Comparison of ENCODE assay signal across 15 cellular contexts in the genomic region with DNA sequence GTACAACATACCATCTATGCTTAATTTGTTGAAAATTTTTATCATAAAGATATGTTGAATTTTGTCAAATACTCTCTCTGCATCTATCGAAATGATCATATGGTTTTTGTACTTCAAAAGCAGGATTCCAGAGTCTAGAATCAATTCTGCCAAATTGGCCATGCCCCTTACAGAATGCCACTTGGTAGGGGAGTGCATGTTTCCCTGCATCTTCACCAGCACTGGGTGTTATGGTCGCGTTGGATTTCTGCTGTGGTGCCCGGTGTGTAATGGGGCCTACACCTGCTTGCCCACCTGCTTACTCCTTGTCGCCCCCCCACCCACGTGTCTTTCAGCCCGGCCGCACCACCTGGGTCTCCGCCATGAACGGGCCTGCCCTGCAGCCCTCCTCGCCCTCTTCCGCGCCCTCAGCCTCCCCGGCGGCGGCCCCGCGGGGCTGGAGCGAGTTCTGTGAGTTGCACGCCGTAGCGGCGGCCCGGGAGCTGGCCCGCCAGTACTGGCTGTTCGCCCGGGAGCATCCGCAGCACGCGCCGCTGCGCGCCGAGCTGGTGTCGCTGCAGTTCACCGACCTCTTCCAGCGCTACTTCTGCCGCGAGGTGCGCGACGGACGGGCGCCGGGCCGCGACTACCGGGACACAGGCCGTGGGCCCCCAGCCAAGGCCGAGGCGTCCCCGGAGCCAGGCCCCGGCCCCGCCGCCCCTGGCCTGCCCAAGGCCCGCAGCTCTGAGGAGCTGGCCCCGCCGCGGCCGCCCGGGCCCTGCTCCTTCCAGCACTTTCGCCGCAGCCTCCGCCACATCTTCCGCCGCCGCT. TPM values are rescaled to one million over a fixed set of nuclear protein-coding genes. Genes with fewer than 3 reads are reported as not detected.
A peak's percentile ranks its signal among the peaks of the same experiment; 100 is the strongest.
DNase-seq lines count a peak whose midpoint lies in the region; ATAC-seq and TF ChIP-seq lines count a peak whose summit lies in the region.
"Had no signal": no experiment of that assay in that cellular context is flagged by ENCODE, and none has a peak within 500 bp of the region (broad histone marks: within the 10 kb centered on the region; RNA-seq: fewer than 3 reads in every experiment).

No MANE protein-coding gene starts in this region.

- intact Hi-C loops in Right ventricle myocardium superior (cut with DNase I) (no loop called here), left ventricle myocardium superior (cut with micrococcal nuclease) (no loop called here), uterus (cut with DNase I; ENCODE audit: low total_unique reads) (no loop called here)

- H3K4me3 Mint-ChIP-seq in WTC11 = no peak overlapping the region
- H3K4me3 Mint-ChIP-seq: CD8-positive, alpha-beta memory T cell had no signal

- CTCF ChIA-PET in WTC11 (lab: Charles Lee) = interaction anchor here (0.5 to 1.3 kb wide), 2 partner anchors 33 to 39 kb away, joined by 3 to 4 read pairs; no protein-coding TSS in a partner anchor

- H3K4me1 Mint-ChIP-seq in WTC11 = peaks cover 40% of the 10 kb centered on the region

- no peaks in the 10 kb centered on the region for H3K9me3 ChIP-seq in mesenchymal stem cell (ENCODE audit: control insufficient read depth, low read length)
- H3K9me3 ChIP-seq in uterus = no peaks in the 10 kb centered on the region
- H3K9me3 ChIP-seq: BLaER1, Caco-2 had no signal

- H3K4me3 ChIP-seq in mesenchymal stem cell (ENCODE audit: insufficient read depth in 1 of 2, low read depth in 1 of 2, low read length in 2 of 2) (no peak overlapping the region), uterus (no peak overlapping the region)
- H3K4me3 ChIP-seq: BLaER1 had no signal

- no peak overlapping the region for H3K27ac ChIP-seq in mesenchymal stem cell (ENCODE audit: low read length, poor library complexity, severe bottlenecking)
- H3K27ac ChIP-seq in uterus = no peak overlapping the region
- H3K27ac ChIP-seq: 22Rv1, BLaER1 had no signal

- no peak overlapping the region for H3K27ac Mint-ChIP-seq in WTC11

- H2BK120ac ChIP-seq in mesenchymal stem cell (ENCODE audit: low read depth, low read length) = no peak overlapping the region

- H3K27me3 ChIP-seq in mesenchymal stem cell (ENCODE audit: control insufficient read depth in 1 of 2, insufficient read depth in 1 of 2, low read length in 2 of 2) (no peaks in the 10 kb centered on the region), uterus (no peaks in the 10 kb centered on the region)
- H3K27me3 ChIP-seq: BLaER1 had no signal

- no peak overlapping the region for H3K9ac ChIP-seq in mesenchymal stem cell (ENCODE audit: low read length)
- H3K9ac ChIP-seq: BLaER1 had no signal

- H2AK5ac ChIP-seq in mesenchymal stem cell (ENCODE audit: low read length, severe bottlenecking) = no peak overlapping the region

- peaks cover 43 to 49% of the 10 kb centered on the region in 2 experiments for H3K36me3 ChIP-seq in mesenchymal stem cell (ENCODE audit: control insufficient read depth in 1 of 2, insufficient read depth in 2 of 2, low read depth in 1 of 2, low read length in 2 of 2)
- no peaks in the 10 kb centered on the region for H3K36me3 ChIP-seq in uterus

- no peak overlapping the region for H3K14ac ChIP-seq in mesenchymal stem cell (ENCODE audit: low read length in 2 of 2)

- H4K8ac ChIP-seq in mesenchymal stem cell (ENCODE audit: low read length) = peak overlapping the region; percentile 38

- ATAC-seq in Right ventricle myocardium superior (ENCODE audit: poor library complexity) = no peak
- no peak for ATAC-seq in left ventricle myocardium superior
- ATAC-seq in WTC11 = peak; percentile 49; the same call in 1 of the 2 replicates

- TF ChIP-seq CTCF in WTC11 (IDR thresholded peaks at IDR 0.05) = no peak
- no peak for TF ChIP-seq CTCF in uterus (IDR thresholded peaks at IDR 0.05)

- H2AFZ ChIP-seq in mesenchymal stem cell (ENCODE audit: low read depth, low read length) = no peak overlapping the region

- H2BK5ac ChIP-seq in mesenchymal stem cell (ENCODE audit: low read depth, low read length, poor library complexity, severe bottlenecking) = no peak overlapping the region

- H3K36me3 Mint-ChIP-seq in WTC11 = peaks cover 19% of the 10 kb centered on the region

- no peaks in the 10 kb centered on the region for H3K27me3 Mint-ChIP-seq in WTC11 (ENCODE audit: low read depth)
- H3K27me3 Mint-ChIP-seq: CD8-positive, alpha-beta memory T cell had no signal

- no peaks in the 10 kb centered on the region for H3K79me1 ChIP-seq in mesenchymal stem cell (replicated peaks; ENCODE audit: low read length, poor library complexity, severe bottlenecking)

- no peak for TF ChIP-seq POLR2A in uterus (IDR thresholded peaks at IDR 0.05)

- no peak overlapping the region for H3K4me2 ChIP-seq in mesenchymal stem cell (ENCODE audit: low read length, poor library complexity, severe bottlenecking)
- H3K4me2 ChIP-seq: BLaER1 had no signal

- 98% methylated on average over 67 of the region's 67 CpGs for WGBS in mesenchymal stem cell

- H3K4me1 ChIP-seq in mesenchymal stem cell (ENCODE audit: control insufficient read depth, insufficient read depth, low read depth, low read length) (peaks cover 25% of the 10 kb centered on the region), uterus (no peaks in the 10 kb centered on the region)
- H3K4me1 ChIP-seq: Caco-2 had no signal

- DNase-seq in Right ventricle myocardium superior (peak; percentile 51), left ventricle myocardium superior (no peak), D341Med (ENCODE audit: low spot score) (peak; percentile 31), WTC11 (ENCODE audit: low spot score) (no peak), mesenchymal stem cell (no peak), uterus (no peak), HK-2 (ENCODE audit: unreplicated experiment) (no peak)
- no peak for DNase-seq in NK-92 treated with Interleukin-12 subunit alpha and Interleukin-12 subunit beta, amount 100 ng/mL, for 24 hours (lab: John Stamatoyannopoulos, UW)
- DNase-seq: AML-193; Caco-2; CD8-positive, alpha-beta memory T cell; DMS53; GF-D8 had no signal

- no peaks in the 10 kb centered on the region for H3K9me3 Mint-ChIP-seq in WTC11
- H3K9me3 Mint-ChIP-seq: CD8-positive, alpha-beta memory T cell had no signal

- no peak overlapping the region for H3K23ac ChIP-seq in mesenchymal stem cell (ENCODE audit: low read length in 2 of 2)

- H2BK15ac ChIP-seq in mesenchymal stem cell (ENCODE audit: low read depth, poor library complexity, severe bottlenecking) = no peak overlapping the region

- no peak overlapping the region for H2BK12ac ChIP-seq in mesenchymal stem cell (ENCODE audit: low read length in 2 of 2)

- H3K4ac ChIP-seq in mesenchymal stem cell (ENCODE audit: low read depth in 1 of 2, low read length in 2 of 2) = no peak overlapping the region

- no peak overlapping the region for H3K18ac ChIP-seq in mesenchymal stem cell (ENCODE audit: low read depth in 1 of 2, low read length in 2 of 2)

- POLR2A ChIA-PET in WTC11 (lab: Charles Lee) = no interaction called here

- no peak overlapping the region for H4K91ac ChIP-seq in mesenchymal stem cell (ENCODE audit: low read length)

TF ChIP-seq in WTC11, 78 proteins besides CTCF, POLR2A, EP300 and RAD21:
- TF ChIP-seq TP53 (CRISPR knock-in tag; IDR thresholded peaks at IDR 0.05) (no peak), IRF2 (CRISPR knock-in tag; IDR thresholded peaks at IDR 0.05; ENCODE audit: borderline replicate concordance, low read depth) (no peak), JUN (CRISPR knock-in tag; IDR thresholded peaks at IDR 0.05) (no peak), ZNF121 (CRISPR knock-in tag; IDR thresholded peaks at IDR 0.05) (no peak), ZNF671 (CRISPR knock-in tag; IDR thresholded peaks at IDR 0.05) (no peak), ZNF423 (CRISPR knock-in tag; IDR thresholded peaks at IDR 0.05) (no peak)
- TF ChIP-seq, protein P1, sequence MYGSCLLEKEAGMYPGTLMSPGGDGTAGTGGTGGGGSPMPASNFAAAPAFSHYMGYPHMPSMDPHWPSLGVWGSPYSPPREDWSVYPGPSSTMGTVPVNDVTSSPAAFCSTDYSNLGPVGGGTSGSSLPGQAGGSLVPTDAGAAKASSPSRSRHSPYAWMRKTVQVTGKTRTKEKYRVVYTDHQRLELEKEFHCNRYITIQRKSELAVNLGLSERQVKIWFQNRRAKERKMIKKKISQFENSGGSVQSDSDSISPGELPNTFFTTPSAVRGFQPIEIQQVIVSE (CRISPR knock-in tag; IDR thresholded peaks at IDR 0.05; ENCODE audit: borderline replicate concordance) = no peak
TF ChIP-seq in WTC11: peak in this region for 0.

RNA-seq across cellular contexts. Expression of gene SH2B3, which starts 12.3 kb away (rescaled TPM):
- 42.8 TPM for total RNA-seq in Right ventricle myocardium superior
- 45.1 TPM for total RNA-seq in left ventricle myocardium superior
- total RNA-seq in WTC11 (2021) = 20.5 to 31.8 TPM (median 20.7 TPM) in 3 replicates
- 50.8 TPM for polyA plus RNA-seq in mesenchymal stem cell (2013, experiment 1 of 2)
- polyA plus RNA-seq in mesenchymal stem cell (2013, experiment 2 of 2) = 50.3 TPM
- total RNA-seq in uterus = 10 to 100 TPM; 11.8 to 31.3 (median 21.8) TPM

RNA-seq across cellular contexts. Expression of gene PHETA1, which starts 49.1 kb away (rescaled TPM):
- total RNA-seq in Right ventricle myocardium superior (35.1 TPM), left ventricle myocardium superior (28.6 TPM), WTC11 (2021) (12.4 to 18.6 TPM (median 14.9 TPM) in 3 replicates), uterus (10 to 100 TPM in 2 of 4 donors, under 1 TPM in 2; under 0.01 to 15.1 (median 6.0) TPM)
- polyA plus RNA-seq in mesenchymal stem cell (2013, experiment 1 of 2) = 6.6 TPM
- 6.5 TPM for polyA plus RNA-seq in mesenchymal stem cell (2013, experiment 2 of 2)

Comparison
In these comparisons a context has a peak if more than half of its experiments do, and no peak if none do; other contexts are left out.
1. DNase-seq: peak in Right ventricle myocardium superior (single experiment) and D341Med (single experiment); none in left ventricle myocardium superior (single experiment), WTC11 (single experiment), mesenchymal stem cell (single experiment), uterus (0 of 2), HK-2 (single experiment) and NK-92 treated with Interleukin-12 subunit alpha and Interleukin-12 subunit beta, amount 100 ng/mL, for 24 hours (single experiment).